Comparison of ENCODE assay signal across 2 cellular contexts in the genomic region with DNA sequence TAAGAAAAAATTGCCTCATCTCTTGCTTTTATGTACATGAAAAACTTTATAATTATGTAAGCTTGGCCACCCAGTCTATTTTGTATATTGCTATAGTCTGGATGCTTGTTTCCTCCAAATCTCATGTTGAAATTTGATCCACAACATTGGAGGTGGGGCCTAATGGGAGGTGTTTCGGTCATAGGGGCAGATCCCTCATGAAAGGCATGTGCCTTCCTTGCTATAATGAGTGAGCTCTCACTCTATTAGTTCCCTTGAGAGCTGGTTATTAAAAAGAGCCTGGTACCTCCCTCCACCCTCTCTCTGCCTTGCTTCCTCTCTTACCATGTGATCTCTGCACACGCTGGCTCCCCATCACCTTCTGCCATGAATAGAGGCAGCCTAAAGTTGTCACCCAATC.
TF ChIP-seq lines count a peak whose summit lies in the region.

No MANE protein-coding gene starts in this region.

TF ChIP-seq in GM23338, 12 proteins besides CTCF, POLR2A, EP300 and RAD21 (continues in another document):
- TF ChIP-seq EZH2 (IDR thresholded peaks at IDR 0.05; ENCODE audit: low read depth, unreplicated experiment) = no peak
- no peak for TF ChIP-seq CREB1 (CRISPR knock-in tag; IDR thresholded peaks at IDR 0.05; ENCODE audit: low read depth)
- no peak for TF ChIP-seq ZNF114 (CRISPR knock-in tag; IDR thresholded peaks at IDR 0.05)
- TF ChIP-seq, protein P1, sequence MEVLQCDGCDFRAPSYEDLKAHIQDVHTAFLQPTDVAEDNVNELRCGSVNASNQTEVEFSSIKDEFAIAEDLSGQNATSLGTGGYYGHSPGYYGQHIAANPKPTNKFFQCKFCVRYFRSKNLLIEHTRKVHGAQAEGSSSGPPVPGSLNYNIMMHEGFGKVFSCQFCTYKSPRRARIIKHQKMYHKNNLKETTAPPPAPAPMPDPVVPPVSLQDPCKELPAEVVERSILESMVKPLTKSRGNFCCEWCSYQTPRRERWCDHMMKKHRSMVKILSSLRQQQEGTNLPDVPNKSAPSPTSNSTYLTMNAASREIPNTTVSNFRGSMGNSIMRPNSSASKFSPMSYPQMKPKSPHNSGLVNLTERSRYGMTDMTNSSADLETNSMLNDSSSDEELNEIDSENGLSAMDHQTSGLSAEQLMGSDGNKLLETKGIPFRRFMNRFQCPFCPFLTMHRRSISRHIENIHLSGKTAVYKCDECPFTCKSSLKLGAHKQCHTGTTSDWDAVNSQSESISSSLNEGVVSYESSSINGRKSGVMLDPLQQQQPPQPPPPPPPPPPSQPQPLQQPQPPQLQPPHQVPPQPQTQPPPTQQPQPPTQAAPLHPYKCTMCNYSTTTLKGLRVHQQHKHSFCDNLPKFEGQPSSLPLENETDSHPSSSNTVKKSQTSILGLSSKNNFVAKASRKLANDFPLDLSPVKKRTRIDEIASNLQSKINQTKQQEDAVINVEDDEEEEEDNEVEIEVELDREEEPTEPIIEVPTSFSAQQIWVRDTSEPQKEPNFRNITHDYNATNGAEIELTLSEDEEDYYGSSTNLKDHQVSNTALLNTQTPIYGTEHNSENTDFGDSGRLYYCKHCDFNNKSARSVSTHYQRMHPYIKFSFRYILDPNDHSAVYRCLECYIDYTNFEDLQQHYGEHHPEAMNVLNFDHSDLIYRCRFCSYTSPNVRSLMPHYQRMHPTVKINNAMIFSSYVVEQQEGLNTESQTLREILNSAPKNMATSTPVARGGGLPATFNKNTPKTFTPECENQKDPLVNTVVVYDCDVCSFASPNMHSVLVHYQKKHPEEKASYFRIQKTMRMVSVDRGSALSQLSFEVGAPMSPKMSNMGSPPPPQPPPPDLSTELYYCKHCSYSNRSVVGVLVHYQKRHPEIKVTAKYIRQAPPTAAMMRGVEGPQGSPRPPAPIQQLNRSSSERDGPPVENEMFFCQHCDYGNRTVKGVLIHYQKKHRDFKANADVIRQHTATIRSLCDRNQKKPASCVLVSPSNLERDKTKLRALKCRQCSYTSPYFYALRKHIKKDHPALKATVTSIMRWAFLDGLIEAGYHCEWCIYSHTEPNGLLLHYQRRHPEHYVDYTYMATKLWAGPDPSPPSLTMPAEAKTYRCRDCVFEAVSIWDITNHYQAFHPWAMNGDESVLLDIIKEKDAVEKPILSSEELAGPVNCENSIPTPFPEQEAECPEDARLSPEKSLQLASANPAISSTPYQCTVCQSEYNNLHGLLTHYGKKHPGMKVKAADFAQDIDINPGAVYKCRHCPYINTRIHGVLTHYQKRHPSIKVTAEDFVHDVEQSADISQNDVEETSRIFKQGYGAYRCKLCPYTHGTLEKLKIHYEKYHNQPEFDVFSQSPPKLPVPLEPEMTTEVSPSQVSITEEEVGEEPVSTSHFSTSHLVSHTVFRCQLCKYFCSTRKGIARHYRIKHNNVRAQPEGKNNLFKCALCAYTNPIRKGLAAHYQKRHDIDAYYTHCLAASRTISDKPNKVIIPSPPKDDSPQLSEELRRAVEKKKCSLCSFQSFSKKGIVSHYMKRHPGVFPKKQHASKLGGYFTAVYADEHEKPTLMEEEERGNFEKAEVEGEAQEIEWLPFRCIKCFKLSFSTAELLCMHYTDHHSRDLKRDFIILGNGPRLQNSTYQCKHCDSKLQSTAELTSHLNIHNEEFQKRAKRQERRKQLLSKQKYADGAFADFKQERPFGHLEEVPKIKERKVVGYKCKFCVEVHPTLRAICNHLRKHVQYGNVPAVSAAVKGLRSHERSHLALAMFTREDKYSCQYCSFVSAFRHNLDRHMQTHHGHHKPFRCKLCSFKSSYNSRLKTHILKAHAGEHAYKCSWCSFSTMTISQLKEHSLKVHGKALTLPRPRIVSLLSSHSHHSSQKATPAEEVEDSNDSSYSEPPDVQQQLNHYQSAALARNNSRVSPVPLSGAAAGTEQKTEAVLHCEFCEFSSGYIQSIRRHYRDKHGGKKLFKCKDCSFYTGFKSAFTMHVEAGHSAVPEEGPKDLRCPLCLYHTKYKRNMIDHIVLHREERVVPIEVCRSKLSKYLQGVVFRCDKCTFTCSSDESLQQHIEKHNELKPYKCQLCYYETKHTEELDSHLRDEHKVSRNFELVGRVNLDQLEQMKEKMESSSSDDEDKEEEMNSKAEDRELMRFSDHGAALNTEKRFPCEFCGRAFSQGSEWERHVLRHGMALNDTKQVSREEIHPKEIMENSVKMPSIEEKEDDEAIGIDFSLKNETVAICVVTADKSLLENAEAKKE (CRISPR knock-in tag; IDR thresholded peaks at IDR 0.05) = no peak
- TF ChIP-seq NANOG (IDR thresholded peaks at IDR 0.05; ENCODE audit: borderline replicate concordance) = no peak
- TF ChIP-seq ZNF331 (CRISPR knock-in tag; IDR thresholded peaks at IDR 0.05; ENCODE audit: low read depth) = no peak
- TF ChIP-seq STAT1 (IDR thresholded peaks at IDR 0.05; ENCODE audit: unreplicated experiment) = no peak
- no peak for TF ChIP-seq POLR2AphosphoS5 (IDR thresholded peaks at IDR 0.05; ENCODE audit: low read depth)
- TF ChIP-seq EZH2phosphoT487 (IDR thresholded peaks at IDR 0.05; ENCODE audit: unreplicated experiment) = no peak
- TF ChIP-seq, protein P2, sequence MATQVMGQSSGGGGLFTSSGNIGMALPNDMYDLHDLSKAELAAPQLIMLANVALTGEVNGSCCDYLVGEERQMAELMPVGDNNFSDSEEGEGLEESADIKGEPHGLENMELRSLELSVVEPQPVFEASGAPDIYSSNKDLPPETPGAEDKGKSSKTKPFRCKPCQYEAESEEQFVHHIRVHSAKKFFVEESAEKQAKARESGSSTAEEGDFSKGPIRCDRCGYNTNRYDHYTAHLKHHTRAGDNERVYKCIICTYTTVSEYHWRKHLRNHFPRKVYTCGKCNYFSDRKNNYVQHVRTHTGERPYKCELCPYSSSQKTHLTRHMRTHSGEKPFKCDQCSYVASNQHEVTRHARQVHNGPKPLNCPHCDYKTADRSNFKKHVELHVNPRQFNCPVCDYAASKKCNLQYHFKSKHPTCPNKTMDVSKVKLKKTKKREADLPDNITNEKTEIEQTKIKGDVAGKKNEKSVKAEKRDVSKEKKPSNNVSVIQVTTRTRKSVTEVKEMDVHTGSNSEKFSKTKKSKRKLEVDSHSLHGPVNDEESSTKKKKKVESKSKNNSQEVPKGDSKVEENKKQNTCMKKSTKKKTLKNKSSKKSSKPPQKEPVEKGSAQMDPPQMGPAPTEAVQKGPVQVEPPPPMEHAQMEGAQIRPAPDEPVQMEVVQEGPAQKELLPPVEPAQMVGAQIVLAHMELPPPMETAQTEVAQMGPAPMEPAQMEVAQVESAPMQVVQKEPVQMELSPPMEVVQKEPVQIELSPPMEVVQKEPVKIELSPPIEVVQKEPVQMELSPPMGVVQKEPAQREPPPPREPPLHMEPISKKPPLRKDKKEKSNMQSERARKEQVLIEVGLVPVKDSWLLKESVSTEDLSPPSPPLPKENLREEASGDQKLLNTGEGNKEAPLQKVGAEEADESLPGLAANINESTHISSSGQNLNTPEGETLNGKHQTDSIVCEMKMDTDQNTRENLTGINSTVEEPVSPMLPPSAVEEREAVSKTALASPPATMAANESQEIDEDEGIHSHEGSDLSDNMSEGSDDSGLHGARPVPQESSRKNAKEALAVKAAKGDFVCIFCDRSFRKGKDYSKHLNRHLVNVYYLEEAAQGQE (IDR thresholded peaks at IDR 0.05; ENCODE audit: unreplicated experiment) = no peak
- no peak for TF ChIP-seq JUNB (IDR thresholded peaks at IDR 0.05; ENCODE audit: unreplicated experiment)

TF ChIP-seq in H1, 55 proteins besides CTCF, POLR2A, EP300 and RAD21:
- TF ChIP-seq, protein P3, sequence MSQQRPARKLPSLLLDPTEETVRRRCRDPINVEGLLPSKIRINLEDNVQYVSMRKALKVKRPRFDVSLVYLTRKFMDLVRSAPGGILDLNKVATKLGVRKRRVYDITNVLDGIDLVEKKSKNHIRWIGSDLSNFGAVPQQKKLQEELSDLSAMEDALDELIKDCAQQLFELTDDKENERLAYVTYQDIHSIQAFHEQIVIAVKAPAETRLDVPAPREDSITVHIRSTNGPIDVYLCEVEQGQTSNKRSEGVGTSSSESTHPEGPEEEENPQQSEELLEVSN (IDR thresholded peaks at IDR 0.05) = peak; percentile 22; the same call in 1 of the 2 replicates
- no peak for TF ChIP-seq POU5F1 (IDR thresholded peaks at IDR 0.05; ENCODE audit: low read depth, low read length)
